In genomic region chr5:84435861-84436346, GRCh38 we compare ENCODE assay signal across 9 cellular contexts. TPM values are rescaled to one million over a fixed set of nuclear protein-coding genes. Genes with fewer than 3 reads are reported as not detected.
A peak's percentile ranks its signal among the peaks of the same experiment; 100 is the strongest.
DNase-seq lines count a peak whose midpoint lies in the region; TF ChIP-seq lines count a peak whose summit lies in the region.
"Not testable (repeated sequence)": the region's sequence is repeated elsewhere in the genome, so short reads cannot be mapped to it uniquely, and the experiment has no call there.
"Had no signal": no experiment of that assay in that cellular context is flagged by ENCODE, and none has a peak within 500 bp of the region (broad histone marks: within the 10 kb centered on the region; RNA-seq: fewer than 3 reads in every experiment).

No MANE protein-coding gene starts in this region.

- H3K4me3 Mint-ChIP-seq in mesothelial cell of epicardium: not testable (repeated sequence)
- peak overlapping the region; percentile 9 for H3K4me3 Mint-ChIP-seq in type B pancreatic cell

- not testable (repeated sequence) for TF ChIP-seq CTCF in astrocyte of the spinal cord (IDR thresholded peaks at IDR 0.05; ENCODE audit: low read depth, low read length); fibroblast of villous mesenchyme (IDR thresholded peaks at IDR 0.05; ENCODE audit: insufficient read depth, low read depth, low read length); mesothelial cell of epicardium (IDR thresholded peaks at IDR 0.05; ENCODE audit: unreplicated experiment); type B pancreatic cell (conservative IDR thresholded peaks at IDR 0.05)

- H3K27ac ChIP-seq in SJSA1: peak overlapping the region; percentile 94

- not testable (repeated sequence) for H3K36me3 Mint-ChIP-seq in mesothelial cell of epicardium, type B pancreatic cell

- H3K9me3 ChIP-seq in SJSA1 (replicated peaks): not testable (repeated sequence)

- in situ Hi-C loops in Caki2 (cut with HindIII; ENCODE audit: low pct_unique_long_range_greater_than_20kb, low sequenced_read_pairs); astrocyte of the spinal cord (cut with HindIII; ENCODE audit: low sequenced_read_pairs): not testable (repeated sequence)

- not testable (repeated sequence) for H3K27me3 ChIP-seq in SJSA1 (replicated peaks)

- not testable (repeated sequence) for H3K4me3 ChIP-seq in SJSA1; astrocyte of the spinal cord (ENCODE audit: low read depth, low read length); fibroblast of villous mesenchyme (ENCODE audit: low read depth, low read length)

- peak overlapping the region; percentile 32 for H3K27ac Mint-ChIP-seq in mesothelial cell of epicardium
- not testable (repeated sequence) for H3K27ac Mint-ChIP-seq in type B pancreatic cell

- not testable (repeated sequence) for H3K36me3 ChIP-seq in SJSA1

- H3K27me3 Mint-ChIP-seq in mesothelial cell of epicardium (ENCODE audit: low read depth); type B pancreatic cell: not testable (repeated sequence)

- DNase-seq in Caki2 (ENCODE audit: low read depth) (peak; percentile 36), H4 (ENCODE audit: low spot score) (peak; percentile 85), NCI-H226 (peak; percentile 95), SJSA1 (ENCODE audit: low read depth in 1 of 2, low spot score in 2 of 2) (peak; percentile 55 to 78), astrocyte of the spinal cord (ENCODE audit: low read depth, low spot score) (peak; percentile 65), fibroblast of villous mesenchyme (ENCODE audit: low read depth) (peak; percentile 58)
- not testable (repeated sequence) for DNase-seq in mesothelial cell of epicardium (ENCODE audit: low spot score in 2 of 2, unreplicated experiment in 2 of 2); type B pancreatic cell (ENCODE audit: extremely low spot score, unreplicated experiment)

- H3K4me1 ChIP-seq in SJSA1 (replicated peaks): peaks cover 56% of the 10 kb centered on the region

- H3K9me3 Mint-ChIP-seq in mesothelial cell of epicardium: peaks cover 26% of the 10 kb centered on the region
- H3K9me3 Mint-ChIP-seq in type B pancreatic cell: not testable (repeated sequence)

- peaks cover 11% of the 10 kb centered on the region for H3K4me1 Mint-ChIP-seq in mesothelial cell of epicardium
- H3K4me1 Mint-ChIP-seq in type B pancreatic cell (ENCODE audit: unreplicated experiment): not testable (repeated sequence)

RNA-seq across cellular contexts. Expression of gene EDIL3, which starts 51.2 kb away (rescaled TPM):
- 89.1 and 127 TPM in 2 replicates for total RNA-seq in Caki2 (2014; rRNA removed; shearing (Covaris generic); ENCODE audit: low replicate concordance)
- total RNA-seq in H4 (2014; rRNA removed; shearing (Covaris generic)): 178 and 227 TPM in 2 replicates
- 290 and 465 TPM in 2 replicates for total RNA-seq in SJSA1 (2014; rRNA removed; shearing (Covaris generic))
- 57.0 and 108 TPM in 2 replicates for total RNA-seq in fibroblast of villous mesenchyme
- total RNA-seq in mesothelial cell of epicardium: 45.2 to 51.3 TPM (median 48.0 TPM) in 3 replicates
- 15.4 and 19.1 TPM in 2 replicates for total RNA-seq in type B pancreatic cell (ENCODE audit: low replicate concordance)
- total RNA-seq: CD4-positive, alpha-beta memory T cell had no signal
